18 cellular contexts compared by ENCODE assay signal in genomic region chr12:72444566-72444965, GRCh38.
A peak's percentile ranks its signal among the peaks of the same experiment; 100 is the strongest.
DNase-seq lines count a peak whose midpoint lies in the region; ATAC-seq and TF ChIP-seq lines count a peak whose summit lies in the region.
"Had no signal": no experiment of that assay in that cellular context is flagged by ENCODE, and none has a peak within 500 bp of the region (broad histone marks: within the 10 kb centered on the region; RNA-seq: fewer than 3 reads in every experiment).

No MANE protein-coding gene starts in this region.

- H3K9ac ChIP-seq in HUES48 (ENCODE audit: low read depth, low read length) (peak overlapping the region; percentile 4; the same call in 1 of the 2 replicates), SK-N-MC (ENCODE audit: insufficient read length) (no peak overlapping the region), iPS-18a (ENCODE audit: low read length) (no peak overlapping the region)

- H3K4me3 ChIP-seq in A673 (ENCODE audit: low read depth, low read length, poor library complexity, severe bottlenecking): no peak overlapping the region
- peak overlapping the region; percentile 25; the same call in 1 of the 2 replicates for H3K4me3 ChIP-seq in HUES48 (ENCODE audit: low read depth, low read length)
- H3K4me3 ChIP-seq in SK-N-MC: peak overlapping the region; percentile 25; the same call in 1 of the 2 replicates
- no peak overlapping the region for H3K4me3 ChIP-seq in iPS-18a (ENCODE audit: low read length)
- H3K4me3 ChIP-seq: A549, HAP-1 had no signal

- H3K36me3 ChIP-seq in A673 (ENCODE audit: insufficient read depth, low read length, poor library complexity, severe bottlenecking) (no peaks in the 10 kb centered on the region), HUES48 (ENCODE audit: control insufficient read depth, insufficient read depth, low read length) (no peaks in the 10 kb centered on the region), SK-N-MC (ENCODE audit: insufficient read depth, low read length) (no peaks in the 10 kb centered on the region), iPS-18a (ENCODE audit: control insufficient read depth, low read depth, low read length) (no peaks in the 10 kb centered on the region)
- H3K36me3 ChIP-seq: HAP-1 had no signal

- peaks cover 49% of the 10 kb centered on the region for H3K4me1 ChIP-seq in A673 (ENCODE audit: insufficient read depth, low read length, poor library complexity, severe bottlenecking)
- H3K4me1 ChIP-seq in HUES48 (ENCODE audit: control insufficient read depth, insufficient read depth, low read length): peaks cover 35% of the 10 kb centered on the region
- peaks cover 23% of the 10 kb centered on the region for H3K4me1 ChIP-seq in iPS-18a (ENCODE audit: control insufficient read depth, low read depth, low read length)
- H3K4me1 ChIP-seq: A549 had no signal

- DNase-seq in A673 (ENCODE audit: low spot score) (peak; percentile 63), SK-N-MC (ENCODE audit: low read depth, low spot score) (no peak), head of caudate nucleus (no peak)
- DNase-seq: 8988T; C1 segment of cervical spinal cord; Calu3; CD4-positive, alpha-beta memory T cell; COR-L47; DMS53; DMS79 treated with DMSO at 0.1 percent for 48 hours; GF-D8; HFFc6 had no signal

- POLR2A ChIA-PET in A673 (lab: Charles Lee; ENCODE audit: low non-redundant PET): no interaction called here

- no peak for ATAC-seq in HG02623 (IDR thresholded peaks at IDR 0.05; ENCODE audit: unreplicated experiment)
- no peak for ATAC-seq in HG02571 (IDR thresholded peaks at IDR 0.05; ENCODE audit: unreplicated experiment)
- ATAC-seq: A549 had no signal

- H3K27ac ChIP-seq in A673 (ENCODE audit: low read depth, low read length, poor library complexity, severe bottlenecking) (peak overlapping the region; percentile 55), HUES48 (ENCODE audit: low read depth, low read length) (peak overlapping the region; percentile 74), SK-N-MC (peak overlapping the region; percentile 79; the same call in 1 of the 2 replicates), iPS-18a (ENCODE audit: low read length) (peak overlapping the region; percentile 53)
- H3K27ac ChIP-seq: A549 had no signal

- CTCF ChIA-PET in A673 (lab: Charles Lee): no interaction called here

- BruUV-seq in A673 (replicated peaks; lab: Mats Ljungman, UMichigan): no TSS peak

- intact Hi-C loops in A673 (cut with micrococcal nuclease; ENCODE audit: unreplicated experiment): no loop called here
- intact Hi-C loops in head of caudate nucleus (cut with DNase I): no loop called here

- H3K9me3 ChIP-seq in A673 (ENCODE audit: low read depth, low read length, poor library complexity, severe bottlenecking) (no peaks in the 10 kb centered on the region), HUES48 (ENCODE audit: control insufficient read depth, insufficient read depth, low read length) (no peaks in the 10 kb centered on the region), SK-N-MC (ENCODE audit: low read depth, low read length) (no peaks in the 10 kb centered on the region), iPS-18a (ENCODE audit: control insufficient read depth, low read depth, low read length) (no peaks in the 10 kb centered on the region)
- H3K9me3 ChIP-seq: A549, HAP-1 had no signal

- H3K27me3 ChIP-seq in A673 (replicated peaks; ENCODE audit: insufficient read depth, low read depth, low read length, poor library complexity) (no peaks in the 10 kb centered on the region), HUES48 (ENCODE audit: control insufficient read depth, insufficient read depth, low read length) (no peaks in the 10 kb centered on the region), iPS-18a (ENCODE audit: control insufficient read depth, insufficient read depth, low read length) (no peaks in the 10 kb centered on the region)

- no peak for TF ChIP-seq CTCF in A673 (conservative IDR thresholded peaks at IDR 0.05; ENCODE audit: low read depth, low read length)

Comparison
In these comparisons a context has a peak if more than half of its experiments do, and no peak if none do; other contexts are left out.
1. H3K4me3 ChIP-seq: peak in HUES48 (single experiment) and SK-N-MC (single experiment); none in A673 (single experiment) and iPS-18a (single experiment).
2. Peak in every context shown above with its lines, with median percentiles within 50 percentile points of each other: H3K27ac ChIP-seq.